ENCODE assay signal across 21 cellular contexts in genomic region chr19:34179066-34179465, GRCh38. TPM values are rescaled to one million over a fixed set of nuclear protein-coding genes. Genes with fewer than 3 reads are reported as not detected.
A peak's percentile ranks its signal among the peaks of the same experiment; 100 is the strongest.
DNase-seq lines count a peak whose midpoint lies in the region; ATAC-seq and TF ChIP-seq lines count a peak whose summit lies in the region.
"Had no signal": no experiment of that assay in that cellular context is flagged by ENCODE, and none has a peak within 500 bp of the region (broad histone marks: within the 10 kb centered on the region; RNA-seq: fewer than 3 reads in every experiment).

No MANE protein-coding gene starts in this region.

- H3K9me2 ChIP-seq in GM23248 (ENCODE audit: insufficient read depth) (no peaks in the 10 kb centered on the region), SK-N-SH (no peaks in the 10 kb centered on the region)

- H3K9me3 ChIP-seq in GM23248 (ENCODE audit: low read depth) = no peaks in the 10 kb centered on the region
- no peaks in the 10 kb centered on the region for H3K9me3 ChIP-seq in upper lobe of right lung
- no peaks in the 10 kb centered on the region for H3K9me3 ChIP-seq in SK-N-SH

- no peaks in the 10 kb centered on the region for H3K9me3 Mint-ChIP-seq in dendritic cell treated with granulocyte-macrophage colony-stimulating factor and Interleukin-4, amounts not matched to agents 40 ng/mL and 50 ng/mL, for 4 days
- H3K9me3 Mint-ChIP-seq in naive thymus-derived CD8-positive, alpha-beta T cell = no peaks in the 10 kb centered on the region
- H3K9me3 Mint-ChIP-seq: memory B cell; stimulated activated naive CD8-positive, alpha-beta T cell treated with anti-CD3 and anti-CD28 coated beads, Interleukin-15, amount 100 ng/mL, for 72 hours; T-helper 2 cell treated with Interferon-gamma antibody and Interleukin-4, amounts not matched to agents 5 μg/mL and 100 μg/mL, for 36 hours had no signal

- no peaks in the 10 kb centered on the region for H3K27me3 ChIP-seq in GM23248 (replicated peaks; ENCODE audit: insufficient read depth)
- H3K27me3 ChIP-seq in upper lobe of right lung = no peaks in the 10 kb centered on the region
- no peaks in the 10 kb centered on the region for H3K27me3 ChIP-seq in SK-N-SH (ENCODE audit: insufficient read depth)

- CTCF ChIA-PET in SK-N-SH (lab: Yijun Ruan, JAX) = interaction anchor here (0.7 kb wide), 1 partner anchor 22 kb away, joined by 3 read pairs; no protein-coding TSS in a partner anchor

- H3K79me2 ChIP-seq in GM23248 (ENCODE audit: insufficient read depth) = peaks cover 100% of the 10 kb centered on the region
- H3K79me2 ChIP-seq in SK-N-SH (ENCODE audit: insufficient read depth) = peaks cover 100% of the 10 kb centered on the region

- no peak for TF ChIP-seq RAD21 in SK-N-SH (IDR thresholded peaks at IDR 0.05; ENCODE audit: low read length)

- H4K20me1 ChIP-seq in GM23248 (ENCODE audit: insufficient read depth) (peaks cover 37% of the 10 kb centered on the region), SK-N-SH (ENCODE audit: insufficient read depth) (peaks cover 100% of the 10 kb centered on the region)

- DNase-seq in ACHN = peak; percentile 9
- peak; percentile 53 for DNase-seq in GM23248
- no peak for DNase-seq in naive thymus-derived CD8-positive, alpha-beta T cell
- no peak for DNase-seq in upper lobe of right lung
- no peak for DNase-seq in SK-N-SH
- DNase-seq in NCI-H187 (lab: John Stamatoyannopoulos, UW) = no peak
- DNase-seq: activated CD4-positive, CD25-positive, alpha-beta regulatory T cell; activated CD8-positive, alpha-beta memory T cell treated with anti-CD3 and anti-CD28 coated beads, Interleukin-2, amount 10 ng/mL, durations not matched to agents 7 days and 5 days; Calu3; dermis blood vessel endothelial cell; GF-D8; head of caudate nucleus; IMR-90; NCI-H1930; NCI-H510A; SHP77 treated with DMSO at 0.1 percent for 48 hours; stimulated activated naive CD8-positive, alpha-beta T cell treated with anti-CD3 and anti-CD28 coated beads, Interleukin-15, amount 100 ng/mL, for 72 hours had no signal

- TF ChIP-seq EP300 in SK-N-SH (IDR thresholded peaks at IDR 0.05; ENCODE audit: borderline replicate concordance in 1 of 2, low read depth in 1 of 2, low read length in 1 of 2) = no peak

- H3K4me3 ChIP-seq in GM23248 = no peak overlapping the region
- no peak overlapping the region for H3K4me3 ChIP-seq in upper lobe of right lung
- no peak overlapping the region for H3K4me3 ChIP-seq in SK-N-SH (ENCODE audit: low read depth in 2 of 2, low read length in 1 of 2)

- H3K36me3 Mint-ChIP-seq in dendritic cell treated with granulocyte-macrophage colony-stimulating factor and Interleukin-4, amounts not matched to agents 40 ng/mL and 50 ng/mL, for 4 days (ENCODE audit: low read depth) = peaks cover 47% of the 10 kb centered on the region
- peaks cover 0 to 66% (median 8%) of the 10 kb centered on the region in 3 donors for H3K36me3 Mint-ChIP-seq in naive thymus-derived CD8-positive, alpha-beta T cell

- H3K4me3 Mint-ChIP-seq in dendritic cell treated with granulocyte-macrophage colony-stimulating factor and Interleukin-4, amounts not matched to agents 40 ng/mL and 50 ng/mL, for 4 days = no peak overlapping the region
- H3K4me3 Mint-ChIP-seq in naive thymus-derived CD8-positive, alpha-beta T cell = peak overlapping the region in 9 of 10 donors; percentile 25 to 74 (median 56)

- no peak overlapping the region for H3K9ac ChIP-seq in GM23248
- H3K9ac ChIP-seq in SK-N-SH = no peak overlapping the region

- H3K36me3 ChIP-seq in GM23248 (ENCODE audit: low read depth) = peaks cover 6% of the 10 kb centered on the region; the same call in 1 of the 2 replicates
- no peaks in the 10 kb centered on the region for H3K36me3 ChIP-seq in upper lobe of right lung
- peaks cover 11 to 40% of the 10 kb centered on the region in 2 experiments for H3K36me3 ChIP-seq in SK-N-SH (replicated peaks in 1 of 2; ENCODE audit: control insufficient read depth in 1 of 2, insufficient read depth in 2 of 2, low read length in 1 of 2)

- H2AFZ ChIP-seq in GM23248 (no peak overlapping the region), SK-N-SH (ENCODE audit: low read depth) (no peak overlapping the region)

- WGBS in GM23248 (ENCODE audit: low coverage in 1 of 2, low lambda C conversion rate in 2 of 2, missing lambda C conversion rate in 2 of 2), 2 experiments = 2 to 4% methylated on average over 2 of the region's 2 CpGs
- 62% methylated on average over 2 of the region's 2 CpGs for WGBS in SK-N-SH (ENCODE audit: low lambda C conversion rate)

- ATAC-seq in naive thymus-derived CD8-positive, alpha-beta T cell = no peak
- ATAC-seq in upper lobe of right lung = no peak
- ATAC-seq in GM19463 (IDR thresholded peaks at IDR 0.05; ENCODE audit: unreplicated experiment) = no peak
- ATAC-seq: activated CD8-positive, alpha-beta memory T cell treated with anti-CD3 and anti-CD28 coated beads, Interleukin-2, amount 10 ng/mL, durations not matched to agents 7 days and 5 days; stimulated activated naive CD8-positive, alpha-beta T cell treated with anti-CD3 and anti-CD28 coated beads, Interleukin-15, amount 100 ng/mL, for 72 hours had no signal

- intact Hi-C loops in dendritic cell treated with granulocyte-macrophage colony-stimulating factor and Interleukin-4, amounts not matched to agents 40 ng/mL and 50 ng/mL, for 4 days (cut with micrococcal nuclease) = no loop called here
- intact Hi-C loops in upper lobe of right lung (cut with DNase I) = no loop called here

- POLR2A ChIA-PET in naive thymus-derived CD8-positive, alpha-beta T cell (lab: Charles Lee) = interaction anchor here (0.6 kb wide), 1 partner anchor 53 kb away, joined by 4 read pairs; no protein-coding TSS in a partner anchor
- POLR2A ChIA-PET in SK-N-SH (lab: Yijun Ruan, JAX) = no interaction called here

- no peaks in the 10 kb centered on the region for H3K27me3 Mint-ChIP-seq in dendritic cell treated with granulocyte-macrophage colony-stimulating factor and Interleukin-4, amounts not matched to agents 40 ng/mL and 50 ng/mL, for 4 days
- H3K27me3 Mint-ChIP-seq in naive thymus-derived CD8-positive, alpha-beta T cell = no peaks in the 10 kb centered on the region
- H3K27me3 Mint-ChIP-seq: activated CD8-positive, alpha-beta memory T cell treated with anti-CD3 and anti-CD28 coated beads, Interleukin-2, amount 10 ng/mL, durations not matched to agents 7 days and 5 days; memory B cell; stimulated activated naive CD8-positive, alpha-beta T cell treated with anti-CD3 and anti-CD28 coated beads, Interleukin-15, amount 100 ng/mL, for 72 hours had no signal

- in situ Hi-C loops in ACHN (cut with HindIII; ENCODE audit: low pct_ligation_motif_present, low pct_unique_long_range_greater_than_20kb, low sequenced_read_pairs) = no loop called here
- in situ Hi-C loops in GM23248 (cut with MboI) = no loop called here

- TF ChIP-seq CTCF in upper lobe of right lung (IDR thresholded peaks at IDR 0.05) (no peak), SK-N-SH (IDR thresholded peaks at IDR 0.05) (no peak)

- H3K4me1 ChIP-seq in GM23248 (ENCODE audit: insufficient read depth) = peaks cover 55% of the 10 kb centered on the region
- peaks cover 84% of the 10 kb centered on the region for H3K4me1 ChIP-seq in upper lobe of right lung
- peaks cover 15 to 34% of the 10 kb centered on the region in 2 experiments for H3K4me1 ChIP-seq in SK-N-SH (ENCODE audit: control insufficient read depth in 1 of 2, insufficient read depth in 2 of 2, low read depth in 1 of 2, low read length in 1 of 2)

- peaks cover 75% of the 10 kb centered on the region for H3K4me1 Mint-ChIP-seq in dendritic cell treated with granulocyte-macrophage colony-stimulating factor and Interleukin-4, amounts not matched to agents 40 ng/mL and 50 ng/mL, for 4 days (ENCODE audit: low read depth)
- H3K4me1 Mint-ChIP-seq in naive thymus-derived CD8-positive, alpha-beta T cell = peaks cover 33 to 95% (median 81%) of the 10 kb centered on the region in 4 donors

- H3F3A ChIP-seq in GM23248 (ENCODE audit: insufficient read depth) = peaks cover 3% of the 10 kb centered on the region; the same call in 1 of the 2 replicates
- H3F3A ChIP-seq in SK-N-SH (replicated peaks; ENCODE audit: insufficient read depth) = no peaks in the 10 kb centered on the region

- H3K27ac ChIP-seq in GM23248 (peak overlapping the region; percentile 26), upper lobe of right lung (no peak overlapping the region), SK-N-SH (ENCODE audit: low read depth in 2 of 2, low read length in 1 of 2) (no peak overlapping the region)

- peak overlapping the region; percentile 34 for H3K27ac Mint-ChIP-seq in dendritic cell treated with granulocyte-macrophage colony-stimulating factor and Interleukin-4, amounts not matched to agents 40 ng/mL and 50 ng/mL, for 4 days
- peak overlapping the region in 7 of 10 donors; percentile 8 to 77 (median 32) for H3K27ac Mint-ChIP-seq in naive thymus-derived CD8-positive, alpha-beta T cell
- H3K27ac Mint-ChIP-seq: memory B cell; stimulated activated naive CD8-positive, alpha-beta T cell treated with anti-CD3 and anti-CD28 coated beads, Interleukin-15, amount 100 ng/mL, for 72 hours; T-helper 2 cell treated with Interferon-gamma antibody and Interleukin-4, amounts not matched to agents 5 μg/mL and 100 μg/mL, for 36 hours had no signal

- H3K4me2 ChIP-seq in GM23248 (ENCODE audit: unreplicated experiment) = peak overlapping the region; percentile 42
- H3K4me2 ChIP-seq in SK-N-SH = no peak overlapping the region

TF ChIP-seq in SK-N-SH, 30 proteins besides CTCF, POLR2A, EP300 and RAD21 (continues in another document):
- TF ChIP-seq TCF12 (IDR thresholded peaks at IDR 0.05) (no peak), IRF3 (IDR thresholded peaks at IDR 0.05; ENCODE audit: low read depth, low read length) (no peak), GATA2 (CRISPR knock-in tag; IDR thresholded peaks at IDR 0.05) (no peak), SMC3 (IDR thresholded peaks at IDR 0.05; ENCODE audit: low read depth, low read length) (no peak)

RNA-seq across cellular contexts. Expression of gene LSM14A, which starts 6.8 kb away (rescaled TPM):
- total RNA-seq in GM23248 (2014; rRNA removed; shearing (Covaris generic)) = 46.4 and 66.1 TPM in 2 replicates
- polyA plus RNA-seq in GM23248 (2016; fragmentation: Nextera tagmentation; extraction: Ambion mirVana) = 71.7 and 75.3 TPM in 2 replicates
- 100 to 1,000 TPM; 196 to 209 TPM for total RNA-seq in naive thymus-derived CD8-positive, alpha-beta T cell
- polyA plus RNA-seq in naive thymus-derived CD8-positive, alpha-beta T cell = 100 to 1,000 TPM; 163 to 193 (median 172) TPM
- 92.8 TPM for total RNA-seq in upper lobe of right lung
- polyA plus RNA-seq in SK-N-SH (2012; rRNA removed) = 79.0 and 87.7 TPM in 2 replicates
- polyA plus RNA-seq in SK-N-SH (2012; cell fraction: cytosol; rRNA removed) = 85.1 and 96.5 TPM in 2 replicates
- 44.3 and 50.3 TPM in 2 replicates for polyA plus RNA-seq in SK-N-SH (2012; cell fraction: nucleus; rRNA removed)

Comparison
In these comparisons a context has a peak if more than half of its experiments do, and no peak if none do; other contexts are left out.
1. DNase-seq: peak in ACHN (single experiment) and GM23248 (single experiment); none in naive thymus-derived CD8-positive, alpha-beta T cell (0 of 10), upper lobe of right lung (single experiment), SK-N-SH (single experiment) and NCI-H187 (0 of 2).